Comparison of ENCODE assay signal across 15 cellular contexts in genomic region chr2:195961873-195962272, GRCh38.
DNase-seq lines count a peak whose midpoint lies in the region; ATAC-seq, FAIRE-seq and TF ChIP-seq lines count a peak whose summit lies in the region.
"Had no signal": no experiment of that assay in that cellular context is flagged by ENCODE, and none has a peak within 500 bp of the region (broad histone marks: within the 10 kb centered on the region; RNA-seq: fewer than 3 reads in every experiment).

No MANE protein-coding gene starts in this region.

- TF ChIP-seq POLR2A in GM12891 (IDR thresholded peaks at IDR 0.05; ENCODE audit: low read depth, low read length) = no peak

- ATAC-seq in GM21360 (IDR thresholded peaks at IDR 0.05; ENCODE audit: unreplicated experiment) (peak; percentile 99), HG03039 (IDR thresholded peaks at IDR 0.05; ENCODE audit: unreplicated experiment) (peak; percentile 88), foreskin keratinocyte (no peak)
- ATAC-seq: heart right ventricle had no signal

- H3K27me3 ChIP-seq in foreskin keratinocyte = no peaks in the 10 kb centered on the region
- H3K27me3 ChIP-seq: heart right ventricle, sigmoid colon had no signal

- POLR2A ChIA-PET in RWPE1 (lab: Yijun Ruan, JAX; ENCODE audit: low non-redundant PET) = no interaction called here

- DNase-seq in GM12891 (ENCODE audit: insufficient read length, low spot score) = peak; percentile 6
- DNase-seq in MV-4-11 (lab: John Stamatoyannopoulos, UW) = peak; percentile 95
- DNase-seq in foreskin keratinocyte = no peak
- DNase-seq in H4 (ENCODE audit: low spot score) = no peak
- no peak for DNase-seq in iPS-NIHi11 (ENCODE audit: low spot score)
- no peak for DNase-seq in RWPE1 (ENCODE audit: low spot score)
- DNase-seq: activated CD4-positive, CD25-positive, alpha-beta regulatory T cell; cortex of kidney; GDM1; heart right ventricle; NCI-H1436 treated with DMSO at 0.1 percent for 48 hours; sigmoid colon had no signal

- peak; percentile 55 for FAIRE-seq in GM12891 (lab: Jason Lieb, UNC)
- FAIRE-seq: RCC 7860 had no signal

- no peaks in the 10 kb centered on the region for H3K4me1 ChIP-seq in foreskin keratinocyte
- H3K4me1 ChIP-seq: heart right ventricle, sigmoid colon had no signal

- H3K27ac ChIP-seq in foreskin keratinocyte (no peak overlapping the region), RWPE1 (no peak overlapping the region)
- H3K27ac ChIP-seq: heart right ventricle, sigmoid colon had no signal

- no peak for TF ChIP-seq CTCF in foreskin keratinocyte (conservative IDR thresholded peaks at IDR 0.05)
- no peak for TF ChIP-seq CTCF in RWPE1 (conservative IDR thresholded peaks at IDR 0.05; ENCODE audit: low read depth)

- CTCF ChIA-PET in RWPE1 (lab: Yijun Ruan, JAX) = no interaction called here

TF ChIP-seq in GM12891, 5 proteins besides CTCF, POLR2A, EP300 and RAD21:
- TF ChIP-seq POLR2AphosphoS5 (IDR thresholded peaks at IDR 0.05; ENCODE audit: low read depth, low read length) (no peak), SPI1 (IDR thresholded peaks at IDR 0.05; ENCODE audit: low read depth, low read length) (peak; percentile 77), PAX5 (IDR thresholded peaks at IDR 0.05; ENCODE audit: insufficient read depth, low read length, severe bottlenecking) (no peak), POU2F2 (IDR thresholded peaks at IDR 0.05; ENCODE audit: low read depth, low read length) (no peak), TAF1 (IDR thresholded peaks at IDR 0.05; ENCODE audit: low read depth, low read length) (no peak)

Comparison
In these comparisons a context has a peak if more than half of its experiments do, and no peak if none do; other contexts are left out.
1. DNase-seq: peak in GM12891 (single experiment) and MV-4-11 (single experiment); none in foreskin keratinocyte (0 of 2), H4 (single experiment), iPS-NIHi11 (single experiment) and RWPE1 (single experiment).